Comparison of ENCODE assay signal across 10 cellular contexts in genomic region chr15:41917767-41918430, GRCh38. TPM values are rescaled to one million over a fixed set of nuclear protein-coding genes. Genes with fewer than 3 reads are reported as not detected.
DNase-seq lines count a peak whose midpoint lies in the region; ATAC-seq and TF ChIP-seq lines count a peak whose summit lies in the region.
"Had no signal": no experiment of that assay in that cellular context is flagged by ENCODE, and none has a peak within 500 bp of the region (broad histone marks: within the 10 kb centered on the region; RNA-seq: fewer than 3 reads in every experiment).

No MANE protein-coding gene starts in this region.

- H3K27me3 ChIP-seq in ascending aorta (no peaks in the 10 kb centered on the region), right atrium auricular region (no peaks in the 10 kb centered on the region), tibial nerve (no peaks in the 10 kb centered on the region)

- peaks cover 38% of the 10 kb centered on the region for H3K36me3 Mint-ChIP-seq in activated CD4-positive, alpha-beta T cell treated with anti-CD3 and anti-CD28 coated beads, Interleukin-2, amount 10 ng/mL, durations not matched to agents 24 days and 14 days (ENCODE audit: low read depth)

- H3K9me3 ChIP-seq in ascending aorta (no peaks in the 10 kb centered on the region), right atrium auricular region (no peaks in the 10 kb centered on the region), tibial nerve (no peaks in the 10 kb centered on the region)

- no peak overlapping the region for H3K4me3 ChIP-seq in ascending aorta
- no peak overlapping the region for H3K4me3 ChIP-seq in right atrium auricular region
- no peak overlapping the region for H3K4me3 ChIP-seq in tibial nerve

- H3K27ac ChIP-seq in ascending aorta = peak overlapping the region; percentile 70 to 79
- H3K27ac ChIP-seq in right atrium auricular region = peak overlapping the region; percentile 86 to 91
- peak overlapping the region in 3 of 4 donors; percentile 64 to 89 (median 81) for H3K27ac ChIP-seq in tibial nerve
- H3K27ac ChIP-seq: VCaP had no signal

- WGBS in tibial nerve, 2 donors = 64 to 76% methylated on average over 8 to 10 of the region's 10 CpGs

- TF ChIP-seq CTCF in ascending aorta (IDR thresholded peaks at IDR 0.05) (no peak), right atrium auricular region (IDR thresholded peaks at IDR 0.05) (no peak), tibial nerve (IDR thresholded peaks at IDR 0.05) (no peak)

- intact Hi-C loops in activated CD4-positive, alpha-beta T cell treated with anti-CD3 and anti-CD28 coated beads, Interleukin-2, amount 10 ng/mL, durations not matched to agents 24 days and 14 days (cut with micrococcal nuclease) = no loop called here
- intact Hi-C loops in ascending aorta (cut with DNase I) = loop anchor here (5.0 kb wide), 1 partner anchor 54 kb away; the partner anchor contains the start of gene EHD4

- H3K36me3 ChIP-seq in ascending aorta (peaks cover 8% of the 10 kb centered on the region in 2 donors), right atrium auricular region (peaks cover 11% of the 10 kb centered on the region), tibial nerve (peaks cover 0 to 12% (median 0%) of the 10 kb centered on the region in 3 donors)

- no peaks in the 10 kb centered on the region for H3K27me3 Mint-ChIP-seq in activated CD4-positive, alpha-beta T cell treated with anti-CD3 and anti-CD28 coated beads, Interleukin-2, amount 10 ng/mL, durations not matched to agents 24 days and 14 days
- H3K27me3 Mint-ChIP-seq: natural killer cell treated with Interleukin-12 subunit alpha and Interleukin-12 subunit beta and Interleukin-15 and Interleukin-18, amount 100 ng/mL, for 72 hours had no signal

- no peak for TF ChIP-seq POLR2A in tibial nerve (IDR thresholded peaks at IDR 0.05)

- peaks cover 33 to 58% of the 10 kb centered on the region in 2 donors for H3K4me1 ChIP-seq in ascending aorta
- peaks cover 0 to 89% of the 10 kb centered on the region in 2 donors for H3K4me1 ChIP-seq in right atrium auricular region
- H3K4me1 ChIP-seq in tibial nerve = peaks cover 0 to 82% (median 49%) of the 10 kb centered on the region in 4 donors

- ATAC-seq in HG03280 (IDR thresholded peaks at IDR 0.05; ENCODE audit: unreplicated experiment) (no peak), HG03139 (IDR thresholded peaks at IDR 0.05; ENCODE audit: unreplicated experiment) (no peak), GM19397 (IDR thresholded peaks at IDR 0.05; ENCODE audit: unreplicated experiment) (no peak)
- ATAC-seq: natural killer cell treated with Interleukin-12 subunit alpha and Interleukin-12 subunit beta and Interleukin-15 and Interleukin-18, amount 100 ng/mL, for 72 hours had no signal

- H3K9me3 Mint-ChIP-seq in activated CD4-positive, alpha-beta T cell treated with anti-CD3 and anti-CD28 coated beads, Interleukin-2, amount 10 ng/mL, durations not matched to agents 24 days and 14 days = no peaks in the 10 kb centered on the region
- H3K9me3 Mint-ChIP-seq: natural killer cell treated with Interleukin-12 subunit alpha and Interleukin-12 subunit beta and Interleukin-15 and Interleukin-18, amount 100 ng/mL, for 72 hours had no signal

- TF ChIP-seq EP300 in tibial nerve (IDR thresholded peaks at IDR 0.05) = no peak

- no peak for DNase-seq in activated CD4-positive, alpha-beta T cell treated with anti-CD3 and anti-CD28 coated beads, Interleukin-2, amount 10 ng/mL, durations not matched to agents 24 days and 14 days
- no peak for DNase-seq in activated CD4-positive, alpha-beta T cell treated with anti-CD3 and anti-CD28 coated beads, Interleukin-2, amount 50 U/mL, for 4 hours
- DNase-seq in ascending aorta (ENCODE audit: low spot score in 2 of 2) (peak in 1 of 2 donors; percentile 39), right atrium auricular region (ENCODE audit: low spot score) (peak; percentile 76), tibial nerve (ENCODE audit: low spot score in 2 of 2) (no peak)

- H3K27ac Mint-ChIP-seq in activated CD4-positive, alpha-beta T cell treated with anti-CD3 and anti-CD28 coated beads, Interleukin-2, amount 10 ng/mL, durations not matched to agents 24 days and 14 days = peak overlapping the region; percentile 26
- H3K27ac Mint-ChIP-seq: natural killer cell treated with Interleukin-12 subunit alpha and Interleukin-12 subunit beta and Interleukin-15 and Interleukin-18, amount 100 ng/mL, for 72 hours had no signal

- no peak overlapping the region for H3K4me3 Mint-ChIP-seq in activated CD4-positive, alpha-beta T cell treated with anti-CD3 and anti-CD28 coated beads, Interleukin-2, amount 10 ng/mL, durations not matched to agents 24 days and 14 days
- H3K4me3 Mint-ChIP-seq: natural killer cell treated with Interleukin-12 subunit alpha and Interleukin-12 subunit beta and Interleukin-15 and Interleukin-18, amount 100 ng/mL, for 72 hours had no signal

- H3K4me1 Mint-ChIP-seq in activated CD4-positive, alpha-beta T cell treated with anti-CD3 and anti-CD28 coated beads, Interleukin-2, amount 10 ng/mL, durations not matched to agents 24 days and 14 days = peaks cover 24% of the 10 kb centered on the region

RNA-seq across cellular contexts. Expression of gene SPTBN5, which starts 24.0 kb away (rescaled TPM):
- total RNA-seq in activated CD4-positive, alpha-beta T cell treated with anti-CD3 and anti-CD28 coated beads, Interleukin-2, amount 10 ng/mL, durations not matched to agents 24 days and 14 days = 0.64 and 0.65 TPM in 2 replicates
- 1.5 TPM for total RNA-seq in ascending aorta
- 1 to 10 TPM in 1 of 2 donors, under 1 TPM in 1; 0.63 to 1.3 TPM for total RNA-seq in right atrium auricular region
- total RNA-seq in tibial nerve = 10 to 100 TPM; 16.5 to 34.5 (median 19.9) TPM

RNA-seq across cellular contexts. Expression of gene EHD4, which starts 54.5 kb away (rescaled TPM):
- total RNA-seq in activated CD4-positive, alpha-beta T cell treated with anti-CD3 and anti-CD28 coated beads, Interleukin-2, amount 10 ng/mL, durations not matched to agents 24 days and 14 days = 28.4 and 28.9 TPM in 2 replicates
- total RNA-seq in ascending aorta (70.4 TPM), right atrium auricular region (10 to 100 TPM; 22.2 to 26.3 TPM), tibial nerve (10 to 100 TPM; 13.2 to 31.5 (median 22.0) TPM)
